Comparison of ENCODE assay signal across 1 cellular context in the genomic region with DNA sequence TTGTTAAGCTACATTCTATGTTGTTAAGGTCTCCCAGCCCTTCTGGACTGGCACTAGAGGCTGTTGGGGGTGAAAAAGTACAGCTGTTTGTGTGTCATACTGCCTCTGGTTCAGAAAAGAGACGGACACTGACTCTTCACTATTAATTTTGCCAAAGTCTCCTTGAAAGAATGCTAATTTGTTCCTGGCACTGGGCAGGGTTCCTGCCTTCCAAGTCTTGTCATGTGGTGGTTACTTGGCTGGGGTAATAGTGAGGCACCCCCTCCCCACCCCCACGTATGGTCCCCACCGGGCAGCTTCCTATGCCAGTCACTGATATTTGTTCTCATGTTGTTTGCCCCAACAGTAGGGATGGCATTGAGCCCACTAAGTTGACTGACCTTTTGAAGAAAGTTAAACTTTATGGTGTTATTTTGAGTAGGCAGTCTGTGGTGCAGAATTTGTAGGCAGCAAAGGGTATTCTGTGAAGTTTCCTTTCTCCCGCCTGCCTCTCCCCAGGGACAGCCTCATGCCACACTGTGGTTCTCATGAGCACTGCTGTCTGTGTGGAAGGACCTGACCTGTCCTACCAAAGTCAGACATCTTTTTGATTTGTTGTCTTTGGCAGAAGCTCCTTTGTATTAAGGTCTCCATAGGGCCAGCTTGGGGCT.
A peak's percentile ranks its signal among the peaks of the same experiment; 100 is the strongest.
TF ChIP-seq lines count a peak whose summit lies in the region.

No MANE protein-coding gene starts in this region.

TF ChIP-seq in HepG2, 621 proteins besides CTCF, POLR2A, EP300 and RAD21:
- TF ChIP-seq, protein P1, sequence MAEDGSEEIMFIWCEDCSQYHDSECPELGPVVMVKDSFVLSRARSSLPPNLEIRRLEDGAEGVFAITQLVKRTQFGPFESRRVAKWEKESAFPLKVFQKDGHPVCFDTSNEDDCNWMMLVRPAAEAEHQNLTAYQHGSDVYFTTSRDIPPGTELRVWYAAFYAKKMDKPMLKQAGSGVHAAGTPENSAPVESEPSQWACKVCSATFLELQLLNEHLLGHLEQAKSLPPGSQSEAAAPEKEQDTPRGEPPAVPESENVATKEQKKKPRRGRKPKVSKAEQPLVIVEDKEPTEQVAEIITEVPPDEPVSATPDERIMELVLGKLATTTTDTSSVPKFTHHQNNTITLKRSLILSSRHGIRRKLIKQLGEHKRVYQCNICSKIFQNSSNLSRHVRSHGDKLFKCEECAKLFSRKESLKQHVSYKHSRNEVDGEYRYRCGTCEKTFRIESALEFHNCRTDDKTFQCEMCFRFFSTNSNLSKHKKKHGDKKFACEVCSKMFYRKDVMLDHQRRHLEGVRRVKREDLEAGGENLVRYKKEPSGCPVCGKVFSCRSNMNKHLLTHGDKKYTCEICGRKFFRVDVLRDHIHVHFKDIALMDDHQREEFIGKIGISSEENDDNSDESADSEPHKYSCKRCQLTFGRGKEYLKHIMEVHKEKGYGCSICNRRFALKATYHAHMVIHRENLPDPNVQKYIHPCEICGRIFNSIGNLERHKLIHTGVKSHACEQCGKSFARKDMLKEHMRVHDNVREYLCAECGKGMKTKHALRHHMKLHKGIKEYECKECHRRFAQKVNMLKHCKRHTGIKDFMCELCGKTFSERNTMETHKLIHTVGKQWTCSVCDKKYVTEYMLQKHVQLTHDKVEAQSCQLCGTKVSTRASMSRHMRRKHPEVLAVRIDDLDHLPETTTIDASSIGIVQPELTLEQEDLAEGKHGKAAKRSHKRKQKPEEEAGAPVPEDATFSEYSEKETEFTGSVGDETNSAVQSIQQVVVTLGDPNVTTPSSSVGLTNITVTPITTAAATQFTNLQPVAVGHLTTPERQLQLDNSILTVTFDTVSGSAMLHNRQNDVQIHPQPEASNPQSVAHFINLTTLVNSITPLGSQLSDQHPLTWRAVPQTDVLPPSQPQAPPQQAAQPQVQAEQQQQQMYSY (CRISPR knock-in tag; IDR thresholded peaks at IDR 0.05): no peak
- TF ChIP-seq SNAI1 (CRISPR knock-in tag; IDR thresholded peaks at IDR 0.05; ENCODE audit: borderline replicate concordance): 0 out of 2 replicates have a peak, but pooled peaks have one; percentile 10
